Comparison of ENCODE assay signal across 8 cellular contexts in genomic region chrX:24395775-24396174, GRCh38. TPM values are rescaled to one million over a fixed set of nuclear protein-coding genes. Genes with fewer than 3 reads are reported as not detected.
DNase-seq lines count a peak whose midpoint lies in the region; ATAC-seq and TF ChIP-seq lines count a peak whose summit lies in the region.

No MANE protein-coding gene starts in this region.

- peaks cover 8% of the 10 kb centered on the region for H3K27me3 Mint-ChIP-seq in Caco-2 (ENCODE audit: insufficient read depth, unreplicated experiment)

- 1 to 2% methylated on average over 4 of the region's 4 CpGs for WGBS in sigmoid colon, 2 donors

- no peaks in the 10 kb centered on the region for H3K9me3 ChIP-seq in Caco-2
- no peaks in the 10 kb centered on the region for H3K9me3 ChIP-seq in left ventricle myocardium inferior (replicated peaks)
- no peaks in the 10 kb centered on the region for H3K9me3 ChIP-seq in sigmoid colon

- H3K4me1 Mint-ChIP-seq in Caco-2 (ENCODE audit: low read depth, unreplicated experiment) = no peaks in the 10 kb centered on the region

- no TSS peak for BruUV-seq in Caco-2 (replicated peaks; lab: Mats Ljungman, UMichigan)

- intact Hi-C loops in Caco-2 (cut with micrococcal nuclease; ENCODE audit: unreplicated experiment) (loop anchor here (1.0 to 10.0 kb wide), 2 partner anchors 103 to 141 kb away; no protein-coding TSS in a partner anchor), left ventricle myocardium inferior (cut with micrococcal nuclease) (loop anchor here (10.0 kb wide), 1 partner anchor 109 kb away; no protein-coding TSS in a partner anchor), sigmoid colon (cut with DNase I) (loop anchor here (1.0 to 10.0 kb wide), 2 partner anchors 101 to 749 kb away; no protein-coding TSS in a partner anchor)

- H3K36me3 ChIP-seq in Caco-2 (ENCODE audit: control insufficient read depth, insufficient read depth, low read length) (no peaks in the 10 kb centered on the region), left ventricle myocardium inferior (no peaks in the 10 kb centered on the region), sigmoid colon (no peaks in the 10 kb centered on the region)

- POLR2A ChIA-PET in Caco-2 (lab: Charles Lee) = no interaction called here

- no peak for TF ChIP-seq EP300 in sigmoid colon (IDR thresholded peaks at IDR 0.05)

- no peaks in the 10 kb centered on the region for H3K9me3 Mint-ChIP-seq in Caco-2 (ENCODE audit: unreplicated experiment)

- H3K27me3 ChIP-seq in Caco-2 (replicated peaks; ENCODE audit: control insufficient read depth, insufficient read depth, low read length) (no peaks in the 10 kb centered on the region), left ventricle myocardium inferior (ENCODE audit: low read depth) (no peaks in the 10 kb centered on the region), sigmoid colon (no peaks in the 10 kb centered on the region)

- no peak for TF ChIP-seq POLR2A in sigmoid colon (IDR thresholded peaks at IDR 0.05)

- H3K4me3 Mint-ChIP-seq in Caco-2 (ENCODE audit: unreplicated experiment) = no peak overlapping the region

- ATAC-seq in GM19324 (IDR thresholded peaks at IDR 0.05; ENCODE audit: low FRiP score, unreplicated experiment) (peak; percentile 70), HG03521 (IDR thresholded peaks at IDR 0.05; ENCODE audit: unreplicated experiment) (no peak)

- TF ChIP-seq CTCF in Caco-2 (IDR thresholded peaks at IDR 0.05; ENCODE audit: insufficient read depth in 1 of 2, low read depth in 1 of 2, low read length in 1 of 2, severe bottlenecking in 1 of 2, unreplicated experiment in 1 of 2) (peak; percentile 35 to 57), LNCaP clone FGC (IDR thresholded peaks at IDR 0.05; ENCODE audit: control insufficient read depth, extremely low read depth, insufficient read depth) (peak; percentile 73), left ventricle myocardium inferior (IDR thresholded peaks at IDR 0.05; ENCODE audit: borderline replicate concordance) (peak; percentile 73), sigmoid colon (IDR thresholded peaks at IDR 0.05) (peak; percentile 56 to 76 (median 73))

- H3K4me3 ChIP-seq in Caco-2 (ENCODE audit: low read depth, low read length) (no peak overlapping the region), LNCaP clone FGC (ENCODE audit: low read depth, low read length) (no peak overlapping the region), left ventricle myocardium inferior (no peak overlapping the region), sigmoid colon (no peak overlapping the region)

- H3K27ac ChIP-seq in left ventricle myocardium inferior (replicated peaks) = peak overlapping the region; percentile 40
- H3K27ac ChIP-seq in sigmoid colon = peak overlapping the region; percentile 68 to 78 (median 72)

- H3K4me1 ChIP-seq in Caco-2 (no peaks in the 10 kb centered on the region), left ventricle myocardium inferior (peaks cover 7% of the 10 kb centered on the region), sigmoid colon (peaks cover 0 to 26% (median 8%) of the 10 kb centered on the region in 4 donors)

- DNase-seq in Caco-2 (peak in 1 of 2 experiments; percentile 62), LNCaP clone FGC (ENCODE audit: low read depth) (peak; percentile 32), RPMI7951 (ENCODE audit: low read depth) (peak; percentile 67), anterior cingulate cortex (lab: John Stamatoyannopoulos, UW) (peak in 30 of 58 donors; percentile 0 to 71 (median 4)), left ventricle myocardium inferior (no peak), sigmoid colon (no peak)

- no peaks in the 10 kb centered on the region for H3K36me3 Mint-ChIP-seq in Caco-2 (ENCODE audit: insufficient read depth, unreplicated experiment)

- CTCF ChIA-PET in Caco-2 (lab: Charles Lee) = interaction anchor here (1.0 to 2.0 kb wide), 4 partner anchors 103 to 136 kb away, joined by 3 to 14 read pairs (median 10); no protein-coding TSS in a partner anchor

- no peak overlapping the region for H3K27ac Mint-ChIP-seq in Caco-2 (ENCODE audit: unreplicated experiment)

RNA-seq across cellular contexts. Expression of gene SUPT20HL1, which starts 35.3 kb away (rescaled TPM):
- not detected in 2 replicates for total RNA-seq in Caco-2 (2022)
- total RNA-seq in RPMI7951 (2014; rRNA removed; shearing (Covaris generic)) = not detected in 2 replicates
- total RNA-seq in left ventricle myocardium inferior = not detected
- 1 to 10 TPM in 1 of 4 donors, under 1 TPM in 2, not detected in 1; 0.16 to 1.1 (median 0.36) TPM for total RNA-seq in sigmoid colon
- polyA plus RNA-seq in sigmoid colon = not detected

Comparison
In these comparisons a context has a peak if more than half of its experiments do, and no peak if none do; other contexts are left out.
1. DNase-seq: peak in LNCaP clone FGC (single experiment), RPMI7951 (single experiment) and anterior cingulate cortex (30 of 58); none in left ventricle myocardium inferior (single experiment) and sigmoid colon (single experiment).
2. Peak in every context shown above with its lines, with median percentiles within 50 percentile points of each other: CTCF ChIP-seq.